In genomic region chr11:66868082-66868725, GRCh38 we compare ENCODE assay signal across 1 cellular context.
TF ChIP-seq lines count a peak whose summit lies in the region.

No MANE protein-coding gene starts in this region.

TF ChIP-seq in K562, 482 proteins besides CTCF, POLR2A, EP300 and RAD21:
- TF ChIP-seq PTBP1 (IDR thresholded peaks at IDR 0.05; ENCODE audit: low read depth, low read length) (no peak), MCM5 (IDR thresholded peaks at IDR 0.05; ENCODE audit: low read depth) (no peak), POLR2B (IDR thresholded peaks at IDR 0.05; ENCODE audit: low read depth, partially characterized antibody) (no peak), ZEB2 (IDR thresholded peaks at IDR 0.05) (no peak), PKNOX1 (IDR thresholded peaks at IDR 0.05) (peak; percentile 78), SNIP1 (IDR thresholded peaks at IDR 0.05; ENCODE audit: low read depth) (no peak), ZNF75A (CRISPR knock-in tag; IDR thresholded peaks at IDR 0.05) (no peak), ZNF239 (CRISPR knock-in tag; IDR thresholded peaks at IDR 0.05) (no peak), POLR2AphosphoS5 (IDR thresholded peaks at IDR 0.05; ENCODE audit: control insufficient read depth, insufficient read depth, low read depth, low read length) (peak; percentile 73), ELF1 (tag; IDR thresholded peaks at IDR 0.05) (no peak), FOXJ2 (tag; IDR thresholded peaks at IDR 0.05) (no peak), BCOR (IDR thresholded peaks at IDR 0.05) (0 out of 2 replicates have a peak, but pooled peaks have one; percentile 35), SIN3A (IDR thresholded peaks at IDR 0.05; ENCODE audit: borderline replicate concordance in 2 of 2, control insufficient read depth in 1 of 2, low read depth in 2 of 2, low read length in 2 of 2) (no peak), BCLAF1 (IDR thresholded peaks at IDR 0.05; ENCODE audit: borderline replicate concordance in 1 of 2, control insufficient read depth in 1 of 2, low read depth in 2 of 2, low read length in 1 of 2) (peak in 1 of 2 experiments; percentile 71; a peak in 1 of 4 replicates), ZNF224 (CRISPR knock-in tag; IDR thresholded peaks at IDR 0.05) (no peak), ZNF589 (CRISPR knock-in tag; IDR thresholded peaks at IDR 0.05; ENCODE audit: low read depth) (no peak), NR2F6 (CRISPR knock-in tag; IDR thresholded peaks at IDR 0.05) (no peak), HIVEP1 (CRISPR knock-in tag; IDR thresholded peaks at IDR 0.05) (no peak), TBP (optimal IDR thresholded peaks at IDR 0.05; ENCODE audit: low read depth, low read length) (peak; percentile 94), PRMT5 (CRISPR knock-in tag; IDR thresholded peaks at IDR 0.05) (no peak), CHD4 (IDR thresholded peaks at IDR 0.05; ENCODE audit: insufficient read depth, insufficient replicate concordance, low read depth, low read length, poor library complexity, severe bottlenecking) (no peak), RBFOX2 (IDR thresholded peaks at IDR 0.05; ENCODE audit: low read depth, low read length) (peak; percentile 47; the same call in 1 of the 2 replicates), PHF8 (IDR thresholded peaks at IDR 0.05; ENCODE audit: borderline replicate concordance, low read length) (no peak), E2F8 (IDR thresholded peaks at IDR 0.05; ENCODE audit: low read depth, partially characterized antibody) (no peak), ZBTB11 (CRISPR knock-in tag; IDR thresholded peaks at IDR 0.05) (no peak), ZNF146 (CRISPR knock-in tag; IDR thresholded peaks at IDR 0.05; ENCODE audit: unreplicated experiment) (peak; percentile 68), ZNF785 (CRISPR knock-in tag; IDR thresholded peaks at IDR 0.05) (no peak), ZNF217 (CRISPR knock-in tag; IDR thresholded peaks at IDR 0.05) (no peak), RBBP5 (IDR thresholded peaks at IDR 0.05; ENCODE audit: borderline replicate concordance, insufficient read depth, low read length, poor library complexity, severe bottlenecking) (no peak), NCOR1 (IDR thresholded peaks at IDR 0.05) (no peak), GTF2B (IDR thresholded peaks at IDR 0.05; ENCODE audit: extremely low read depth, insufficient read length) (peak; percentile 87), ZBED1 (IDR thresholded peaks at IDR 0.05) (no peak), GTF2F1 (IDR thresholded peaks at IDR 0.05; ENCODE audit: low read depth, low read length) (peak; percentile 59; the same call in 1 of the 2 replicates), FIP1L1 (IDR thresholded peaks at IDR 0.05; ENCODE audit: low read depth, low read length, poor library complexity, severe bottlenecking) (no peak), PML (IDR thresholded peaks at IDR 0.05; ENCODE audit: low read length) (peak; percentile 26; the same call in 1 of the 2 replicates)
- TF ChIP-seq, protein P1, sequence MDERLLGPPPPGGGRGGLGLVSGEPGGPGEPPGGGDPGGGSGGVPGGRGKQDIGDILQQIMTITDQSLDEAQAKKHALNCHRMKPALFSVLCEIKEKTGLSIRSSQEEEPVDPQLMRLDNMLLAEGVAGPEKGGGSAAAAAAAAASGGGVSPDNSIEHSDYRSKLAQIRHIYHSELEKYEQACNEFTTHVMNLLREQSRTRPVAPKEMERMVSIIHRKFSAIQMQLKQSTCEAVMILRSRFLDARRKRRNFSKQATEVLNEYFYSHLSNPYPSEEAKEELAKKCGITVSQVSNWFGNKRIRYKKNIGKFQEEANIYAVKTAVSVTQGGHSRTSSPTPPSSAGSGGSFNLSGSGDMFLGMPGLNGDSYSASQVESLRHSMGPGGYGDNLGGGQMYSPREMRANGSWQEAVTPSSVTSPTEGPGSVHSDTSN (CRISPR knock-in tag; IDR thresholded peaks at IDR 0.05; ENCODE audit: low read depth) = no peak
- TF ChIP-seq, protein P1 (tag; conservative IDR thresholded peaks at IDR 0.05; ENCODE audit: low read depth) = 0 out of 2 replicates have a peak, but pooled peaks have one; percentile 22
- TF ChIP-seq, protein P2, sequence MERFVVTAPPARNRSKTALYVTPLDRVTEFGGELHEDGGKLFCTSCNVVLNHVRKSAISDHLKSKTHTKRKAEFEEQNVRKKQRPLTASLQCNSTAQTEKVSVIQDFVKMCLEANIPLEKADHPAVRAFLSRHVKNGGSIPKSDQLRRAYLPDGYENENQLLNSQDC (CRISPR knock-in tag; IDR thresholded peaks at IDR 0.05) = peak; percentile 69; the same call in 1 of the 2 replicates
TF ChIP-seq in K562: peak in this region for 12.
